Comparison of ENCODE assay signal across 8 cellular contexts in genomic region chr22:34111210-34111824, GRCh38.
A peak's percentile ranks its signal among the peaks of the same experiment; 100 is the strongest.
DNase-seq lines count a peak whose midpoint lies in the region; ATAC-seq, FAIRE-seq and TF ChIP-seq lines count a peak whose summit lies in the region.

No MANE protein-coding gene starts in this region.

- no peaks in the 10 kb centered on the region for H3K4me1 Mint-ChIP-seq in activated naive CD4-positive, alpha-beta T cell treated with anti-CD3 and anti-CD28 coated beads for 36 hours (ENCODE audit: low read depth)

- no peak for TF ChIP-seq RAD21 in K562 (CRISPR knock-in tag; conservative IDR thresholded peaks at IDR 0.05 in 1 of 2, IDR thresholded peaks at IDR 0.05 in 1 of 2)

- ATAC-seq in K562 = no peak
- no peak for ATAC-seq in HG02571 (IDR thresholded peaks at IDR 0.05; ENCODE audit: unreplicated experiment)
- ATAC-seq in HG02970 (IDR thresholded peaks at IDR 0.05; ENCODE audit: low FRiP score, unreplicated experiment) = no peak

- FAIRE-seq in K562 (lab: Jason Lieb, UNC) = no peak

- TF ChIP-seq POLR2A in K562 (conservative IDR thresholded peaks at IDR 0.05) = no peak

- H3K4me1 ChIP-seq in K562 (replicated peaks in 1 of 2; ENCODE audit: control insufficient read depth in 2 of 2, insufficient read depth in 2 of 2, low read length in 2 of 2) (no peaks in the 10 kb centered on the region), tibial artery (no peaks in the 10 kb centered on the region)

- H3K4me3 ChIP-seq in K562 (no peak overlapping the region), kidney epithelial cell (ENCODE audit: low read depth, low read length) (no peak overlapping the region), tibial artery (no peak overlapping the region)

- H3K9me1 ChIP-seq in K562 (ENCODE audit: control insufficient read depth, insufficient read depth, low read length) = no peaks in the 10 kb centered on the region

- no peaks in the 10 kb centered on the region for H3K79me2 ChIP-seq in K562 (ENCODE audit: control insufficient read depth, insufficient read depth, low read length)

- peaks cover 8% of the 10 kb centered on the region for H3K27me3 Mint-ChIP-seq in activated naive CD4-positive, alpha-beta T cell treated with anti-CD3 and anti-CD28 coated beads for 36 hours (ENCODE audit: low read depth)

- H3K27ac ChIP-seq in K562 (ENCODE audit: extremely low read depth, low read depth, low read length) (no peak overlapping the region), tibial artery (no peak overlapping the region)

- no peaks in the 10 kb centered on the region for H3K36me3 ChIP-seq in K562 (ENCODE audit: control insufficient read depth, insufficient read depth, low read length)
- H3K36me3 ChIP-seq in kidney epithelial cell (ENCODE audit: control insufficient read depth, insufficient read depth, low read length) = no peaks in the 10 kb centered on the region
- H3K36me3 ChIP-seq in tibial artery = no peaks in the 10 kb centered on the region

- H2AFZ ChIP-seq in K562 (ENCODE audit: low read depth, low read length) = no peak overlapping the region

- H3K4me2 ChIP-seq in K562 (ENCODE audit: insufficient read depth, low read length) = no peak overlapping the region

- intact Hi-C loops in activated naive CD4-positive, alpha-beta T cell treated with anti-CD3 and anti-CD28 coated beads for 36 hours (cut with micrococcal nuclease) = loop anchor here (2.0 kb wide), 2 partner anchors 189 to 809 kb away; no protein-coding TSS in a partner anchor
- intact Hi-C loops in K562 (cut with micrococcal nuclease) (no loop called here), tibial artery (cut with DNase I; ENCODE audit: low total_unique reads) (no loop called here)

- TF ChIP-seq EP300 in K562 (IDR thresholded peaks at IDR 0.05; ENCODE audit: low read length) = no peak

- H3K9me3 Mint-ChIP-seq in activated naive CD4-positive, alpha-beta T cell treated with anti-CD3 and anti-CD28 coated beads for 36 hours = no peaks in the 10 kb centered on the region

- BruUV-seq in K562 (replicated peaks; lab: Mats Ljungman, UMichigan) = no TSS peak

- peak in 1 of 3 experiments; percentile 34; a peak in 1 of 6 replicates for TF ChIP-seq CTCF in K562 (IDR thresholded peaks at IDR 0.05 in 2 of 3, conservative IDR thresholded peaks at IDR 0.05 in 1 of 3; ENCODE audit: insufficient read depth in 2 of 3, low read depth in 1 of 3, low read length in 3 of 3)
- peak; percentile 74 for TF ChIP-seq CTCF in kidney epithelial cell (IDR thresholded peaks at IDR 0.05; ENCODE audit: insufficient read depth, low read length, poor library complexity, severe bottlenecking)
- peak; percentile 49 to 56 for TF ChIP-seq CTCF in tibial artery (IDR thresholded peaks at IDR 0.05)

- POLR2A ChIA-PET in K562 (lab: Yijun Ruan, JAX) = no interaction called here

- DNase-seq in activated naive CD4-positive, alpha-beta T cell treated with anti-CD3 and anti-CD28 coated beads for 36 hours = peak; percentile 18
- no peak for DNase-seq in activated naive CD4-positive, alpha-beta T cell treated with Interleukin-2 at 50 U/mL for 16 hours
- DNase-seq in NAMALWA (ENCODE audit: low spot score) (peak; percentile 63), K562 (ENCODE audit: extremely low read depth in 1 of 4, low spot score in 3 of 4) (peak; percentile 7 to 23 (median 14)), kidney epithelial cell (ENCODE audit: low read depth) (no peak), tibial artery (peak in 1 of 2 donors; percentile 30)

- H3K9ac ChIP-seq in K562 (ENCODE audit: insufficient read depth in 1 of 2, low read depth in 2 of 2, low read length in 2 of 2) = no peak overlapping the region

- CTCF ChIA-PET in activated naive CD4-positive, alpha-beta T cell treated with anti-CD3 and anti-CD28 coated beads for 36 hours (lab: Charles Lee) = interaction anchor here (0.6 to 2.8 kb wide), 8 partner anchors 51 to 1230 kb away, joined by 3 to 10 read pairs (median 3); no protein-coding TSS in a partner anchor
- CTCF ChIA-PET in K562 (lab: Yijun Ruan, JAX; ENCODE audit: low intra/inter-chr PET ratio) = no interaction called here

- H3K27ac Mint-ChIP-seq in activated naive CD4-positive, alpha-beta T cell treated with anti-CD3 and anti-CD28 coated beads for 36 hours = no peak overlapping the region

- no peaks in the 10 kb centered on the region for H3K36me3 Mint-ChIP-seq in activated naive CD4-positive, alpha-beta T cell treated with anti-CD3 and anti-CD28 coated beads for 36 hours (ENCODE audit: low read depth)

- H3K4me3 Mint-ChIP-seq in activated naive CD4-positive, alpha-beta T cell treated with anti-CD3 and anti-CD28 coated beads for 36 hours = no peak overlapping the region

- H3K9me3 ChIP-seq in K562 (replicated peaks; ENCODE audit: control insufficient read depth, insufficient read depth, low read depth, low read length) = no peaks in the 10 kb centered on the region
- H3K9me3 ChIP-seq in tibial artery = no peaks in the 10 kb centered on the region

- in situ Hi-C loops in K562 (cut with MboI) = no loop called here

- WGBS in K562 (ENCODE audit: insufficient coverage, low coverage, missing lambda C conversion rate) = 0% methylated on average over 7 of the region's 7 CpGs

- H3K27me3 ChIP-seq in K562 (ENCODE audit: control insufficient read depth in 2 of 2, insufficient read depth in 2 of 2, low read length in 2 of 2) (no peaks in the 10 kb centered on the region), kidney epithelial cell (ENCODE audit: control insufficient read depth, insufficient read depth, low read length) (no peaks in the 10 kb centered on the region), tibial artery (no peaks in the 10 kb centered on the region)

- H4K20me1 ChIP-seq in K562 (replicated peaks; ENCODE audit: control insufficient read depth, insufficient read depth, low read length) = no peaks in the 10 kb centered on the region

TF ChIP-seq in K562, 482 proteins besides CTCF, POLR2A, EP300 and RAD21 (continues in another document):
- TF ChIP-seq HOMEZ (CRISPR knock-in tag; IDR thresholded peaks at IDR 0.05) (no peak), ZNF449 (CRISPR knock-in tag; IDR thresholded peaks at IDR 0.05) (no peak), GTF2F1 (IDR thresholded peaks at IDR 0.05; ENCODE audit: low read depth, low read length) (no peak), USF2 (CRISPR knock-in tag; IDR thresholded peaks at IDR 0.05) (no peak), E2F4 (CRISPR knock-in tag; IDR thresholded peaks at IDR 0.05; ENCODE audit: low read depth) (no peak), TCF7L2 (IDR thresholded peaks at IDR 0.05; ENCODE audit: low read depth, low read length) (no peak), MEF2D (tag; conservative IDR thresholded peaks at IDR 0.05; ENCODE audit: low read depth) (no peak), SRSF7 (optimal IDR thresholded peaks at IDR 0.05; ENCODE audit: low read depth, low read length) (no peak), ZNF239 (CRISPR knock-in tag; IDR thresholded peaks at IDR 0.05) (no peak), MED1 (CRISPR knock-in tag; IDR thresholded peaks at IDR 0.05; ENCODE audit: borderline replicate concordance) (no peak), FOXO4 (CRISPR knock-in tag; IDR thresholded peaks at IDR 0.05) (no peak)

Comparison
In these comparisons a context has a peak if more than half of its experiments do, and no peak if none do; other contexts are left out.
1. DNase-seq: peak in activated naive CD4-positive, alpha-beta T cell treated with anti-CD3 and anti-CD28 coated beads for 36 hours (single experiment), NAMALWA (single experiment) and K562 (4 of 4); none in activated naive CD4-positive, alpha-beta T cell treated with Interleukin-2 at 50 U/mL for 16 hours (single experiment) and kidney epithelial cell (single experiment).